Comparison of ENCODE assay signal across 31 cellular contexts in genomic region chr12:49941556-49942511, GRCh38. TPM values are rescaled to one million over a fixed set of nuclear protein-coding genes. Genes with fewer than 3 reads are reported as not detected.
A peak's percentile ranks its signal among the peaks of the same experiment; 100 is the strongest.
DNase-seq lines count a peak whose midpoint lies in the region; ATAC-seq and TF ChIP-seq lines count a peak whose summit lies in the region.
"Had no signal": no experiment of that assay in that cellular context is flagged by ENCODE, and none has a peak within 500 bp of the region (broad histone marks: within the 10 kb centered on the region; RNA-seq: fewer than 3 reads in every experiment).

No MANE protein-coding gene starts in this region.

- no peak for TF ChIP-seq CTCF in H9 (conservative IDR thresholded peaks at IDR 0.05)

- H4K20me1 ChIP-seq in H9 (ENCODE audit: control insufficient read depth, insufficient read depth, insufficient read length): no peaks in the 10 kb centered on the region

- no peaks in the 10 kb centered on the region for H3K36me3 ChIP-seq in neuronal stem cell (replicated peaks in 1 of 2; ENCODE audit: control insufficient read depth in 2 of 2, insufficient read depth in 2 of 2, low read length in 2 of 2)
- H3K36me3 ChIP-seq: HAP-1, heart right ventricle had no signal

- H3K18ac ChIP-seq in H9 (ENCODE audit: insufficient read length, low read depth, low read length) (peak overlapping the region; percentile 27), neuronal stem cell (ENCODE audit: low read length) (no peak overlapping the region)

- H2BK5ac ChIP-seq in H9 (ENCODE audit: insufficient read length, low read length) (no peak overlapping the region), neuronal stem cell (ENCODE audit: low read length) (no peak overlapping the region)

- H3K9me3 ChIP-seq in H9 (ENCODE audit: control insufficient read depth, low read depth, low read length) (no peaks in the 10 kb centered on the region), neuronal stem cell (replicated peaks in 1 of 2; ENCODE audit: control insufficient read depth in 2 of 2, insufficient read depth in 1 of 2, low read depth in 1 of 2, low read length in 2 of 2) (no peaks in the 10 kb centered on the region)
- H3K9me3 ChIP-seq: HAP-1, heart right ventricle, testis had no signal

- peaks cover 27% of the 10 kb centered on the region for H3K27me3 Mint-ChIP-seq in H9 (ENCODE audit: low read depth)

- no CpG with 5 or more reads among the region's 13 CpGs for WGBS in H9 (ENCODE audit: extremely low coverage, insufficient read length, low lambda C conversion rate)
- no CpG with 5 or more reads among the region's 13 CpGs for WGBS in neuronal stem cell (ENCODE audit: extremely low coverage in 2 of 2, insufficient read length in 2 of 2, insufficient replicate concordance in 1 of 2), 2 donors

- H3T11ph ChIP-seq in H9 (ENCODE audit: low read length): no peak overlapping the region

- H3K9me3 Mint-ChIP-seq in H9: no peaks in the 10 kb centered on the region
- H3K9me3 Mint-ChIP-seq: CD8-positive, alpha-beta T cell had no signal

- no peak overlapping the region for H2BK20ac ChIP-seq in H9 (ENCODE audit: low read depth, low read length, poor library complexity, severe bottlenecking)

- no peak overlapping the region for H3K56ac ChIP-seq in H9 (ENCODE audit: insufficient read length, low read depth, low read length)

- H3K4ac ChIP-seq in H9 (ENCODE audit: low read depth, low read length) (no peak overlapping the region), neuronal stem cell (ENCODE audit: low read length) (no peak overlapping the region)

- H3K4me3 ChIP-seq in neuronal stem cell (ENCODE audit: low read length in 2 of 2): no peak overlapping the region
- H3K4me3 ChIP-seq: HAP-1, heart right ventricle, lung, SK-N-MC, testis had no signal

- DNase-seq in DMS 273 (lab: John Stamatoyannopoulos, UW; ENCODE audit: unreplicated experiment): peak; percentile 12
- DNase-seq in DMS 273 treated with DMSO at 0.1 percent for 48 hours (lab: John Stamatoyannopoulos, UW): no peak
- DNase-seq in H9: peak; percentile 27
- peak; percentile 66 for DNase-seq in astrocyte of the hippocampus (ENCODE audit: low read depth, low spot score)
- DNase-seq in neuronal stem cell (ENCODE audit: low spot score): no peak
- DNase-seq in mucosa of gallbladder (ENCODE audit: low spot score): no peak
- DNase-seq: activated CD4-positive, alpha-beta T cell treated with anti-CD3 and anti-CD28 coated beads for 1 hour; activated CD8-positive, alpha-beta T cell treated with anti-CD3 and anti-CD28 coated beads, Interleukin-2, amount 10 ng/mL, durations not matched to agents 7 days and 5 days; activated T-cell treated with anti-CD3 and anti-CD28 coated beads for 4 hours; CD8-positive, alpha-beta T cell; effector CD4-positive, alpha-beta T cell; heart right ventricle; kidney glomerular epithelial cell; NCI-H1105; NCI-H2029; NCI-H226; stimulated activated CD4-positive, alpha-beta T cell treated with anti-CD3 and anti-CD28 coated beads, Interleukin-4, amount 100 ng/mL, for 4 hours; stimulated activated naive CD4-positive, alpha-beta T cell; testis had no signal

- peaks cover 31 to 51% of the 10 kb centered on the region in 2 experiments for H3K4me1 Mint-ChIP-seq in H9

- H3K36me3 Mint-ChIP-seq in H9 (ENCODE audit: insufficient read depth in 1 of 3, low read depth in 3 of 3): no peaks in the 10 kb centered on the region; a peak in 1 of 7 replicates
- H3K36me3 Mint-ChIP-seq: CD8-positive, alpha-beta T cell had no signal

- no peak overlapping the region for H3K9ac ChIP-seq in H9 (ENCODE audit: extremely low read depth, insufficient read length, low read length)
- no peak overlapping the region for H3K9ac ChIP-seq in neuronal stem cell (ENCODE audit: low read depth, low read length, poor library complexity)

- ATAC-seq in HG03196 (IDR thresholded peaks at IDR 0.05; ENCODE audit: unreplicated experiment) (no peak), HG02981 (IDR thresholded peaks at IDR 0.05; ENCODE audit: unreplicated experiment) (no peak)
- ATAC-seq: activated CD8-positive, alpha-beta T cell treated with anti-CD3 and anti-CD28 coated beads, Interleukin-2, amount 10 ng/mL, durations not matched to agents 7 days and 5 days; CD8-positive, alpha-beta T cell; heart right ventricle; sciatic nerve had no signal

- H2BK15ac ChIP-seq in H9 (ENCODE audit: low read depth, low read length) (no peak overlapping the region), neuronal stem cell (ENCODE audit: low read length) (no peak overlapping the region)

- H3K4me2 ChIP-seq in H9 (ENCODE audit: insufficient read depth, insufficient read length, low read length): no peak overlapping the region
- no peak overlapping the region for H3K4me2 ChIP-seq in neuronal stem cell (ENCODE audit: insufficient read depth, low read length, poor library complexity, severe bottlenecking)

- H3K27ac ChIP-seq in H9 (ENCODE audit: insufficient read length, low read depth, low read length) (no peak overlapping the region), neuronal stem cell (replicated peaks; ENCODE audit: low read length) (no peak overlapping the region)
- H3K27ac ChIP-seq: 22Rv1, epithelial cell of prostate, heart right ventricle, SK-N-MC, testis had no signal

- H2AFZ ChIP-seq in H9 (ENCODE audit: low read length) (no peak overlapping the region), neuronal stem cell (ENCODE audit: low read length) (no peak overlapping the region)

- H4K8ac ChIP-seq in H9 (replicated peaks; ENCODE audit: insufficient read length, low read depth, low read length) (no peak overlapping the region), neuronal stem cell (ENCODE audit: low read depth, low read length) (no peak overlapping the region)

- H2BK12ac ChIP-seq in H9 (ENCODE audit: insufficient read length, low read depth, low read length) (no peak overlapping the region), neuronal stem cell (ENCODE audit: low read length) (peak overlapping the region; percentile 68)

- H4K91ac ChIP-seq in H9 (ENCODE audit: insufficient read length, low read depth, low read length) (no peak overlapping the region), neuronal stem cell (ENCODE audit: low read depth, low read length, poor library complexity) (no peak overlapping the region)

- H3K79me2 ChIP-seq in H9 (ENCODE audit: insufficient read depth, low read length): no peaks in the 10 kb centered on the region

- H3K79me1 ChIP-seq in H9 (ENCODE audit: insufficient read depth, low read depth, low read length, poor library complexity, severe bottlenecking) (no peaks in the 10 kb centered on the region), neuronal stem cell (ENCODE audit: low read depth, low read length) (no peaks in the 10 kb centered on the region)

- no peak overlapping the region for H3K4me3 Mint-ChIP-seq in H9
- H3K4me3 Mint-ChIP-seq: activated CD8-positive, alpha-beta T cell treated with anti-CD3 and anti-CD28 coated beads, Interleukin-2, amount 10 ng/mL, durations not matched to agents 7 days and 5 days; CD8-positive, alpha-beta T cell had no signal

- H3K4me1 ChIP-seq in H9 (ENCODE audit: insufficient read depth, low read length) (no peaks in the 10 kb centered on the region; the same call in 1 of the 2 replicates), neuronal stem cell (ENCODE audit: control insufficient read depth in 2 of 2, insufficient read depth in 1 of 2, low read depth in 1 of 2, low read length in 2 of 2) (peaks cover 2% of the 10 kb centered on the region in 2 donors)

- H3K23ac ChIP-seq in H9 (ENCODE audit: insufficient read length, low read depth, low read length) (no peak overlapping the region), neuronal stem cell (ENCODE audit: low read depth, low read length, poor library complexity) (no peak overlapping the region)

- H2AK5ac ChIP-seq in H9 (ENCODE audit: insufficient read length, low read length): no peak overlapping the region
- H2AK5ac ChIP-seq in neuronal stem cell (ENCODE audit: low read depth, low read length): peak overlapping the region; percentile 51

- H3K14ac ChIP-seq in H9 (ENCODE audit: insufficient read depth, low read length) (no peak overlapping the region), neuronal stem cell (ENCODE audit: low read length) (no peak overlapping the region)

- H3K27me3 ChIP-seq in H9 (ENCODE audit: insufficient read depth, low read length) (no peaks in the 10 kb centered on the region), neuronal stem cell (ENCODE audit: control insufficient read depth in 3 of 3, insufficient read depth in 3 of 3, low read depth in 1 of 3, low read length in 3 of 3) (peaks cover 0 to 75% (median 3%) of the 10 kb centered on the region in 3 experiments)
- H3K27me3 ChIP-seq: heart right ventricle, testis had no signal

- H3K27ac Mint-ChIP-seq in H9: no peak overlapping the region
- H3K27ac Mint-ChIP-seq: activated CD8-positive, alpha-beta T cell treated with anti-CD3 and anti-CD28 coated beads, Interleukin-2, amount 10 ng/mL, durations not matched to agents 7 days and 5 days; CD8-positive, alpha-beta T cell; progenitor cell of endocrine pancreas had no signal

- no peak overlapping the region for H4K5ac ChIP-seq in H9 (ENCODE audit: insufficient read length, low read depth, low read length)

- peaks cover 5% of the 10 kb centered on the region for H3K23me2 ChIP-seq in H9 (ENCODE audit: insufficient read length, low read depth, low read length, poor library complexity, severe bottlenecking)

- H2BK120ac ChIP-seq in H9 (ENCODE audit: low read depth, low read length, poor library complexity, severe bottlenecking) (no peak overlapping the region), neuronal stem cell (ENCODE audit: low read depth, low read length) (no peak overlapping the region)

RNA-seq across cellular contexts. Expression of gene AQP2, which starts 8.7 kb away (rescaled TPM):
- total RNA-seq in H9 (2021): not detected in 2 replicates
- polyA plus RNA-seq in neuronal stem cell (2013, experiment 1 of 2): not detected
- not detected for polyA plus RNA-seq in neuronal stem cell (2013, experiment 2 of 2)
- not detected for total RNA-seq in mucosa of gallbladder
- total RNA-seq: activated CD8-positive, alpha-beta T cell treated with anti-CD3 and anti-CD28 coated beads, Interleukin-2, amount 10 ng/mL, durations not matched to agents 7 days and 5 days; CD8-positive, alpha-beta T cell; heart right ventricle; lung; M059J; sciatic nerve; T-helper 1 cell treated with Interleukin-12 subunit alpha and Interleukin-12 subunit beta and Interleukin-4 antibody, amounts not matched to agents 30 ng/mL and 1 ng/mL, for 36 hours had no signal
- polyA plus RNA-seq: lung, neural cell had no signal

RNA-seq across cellular contexts. Expression of gene AQP5, which starts 19.8 kb away (rescaled TPM):
- 2.5 and 2.8 TPM in 2 replicates for total RNA-seq in H9 (2021)
- 0.39 TPM for polyA plus RNA-seq in neuronal stem cell (2013, experiment 1 of 2)
- 0.58 TPM for polyA plus RNA-seq in neuronal stem cell (2013, experiment 2 of 2)
- 1.6 TPM for total RNA-seq in mucosa of gallbladder
- total RNA-seq: activated CD8-positive, alpha-beta T cell treated with anti-CD3 and anti-CD28 coated beads, Interleukin-2, amount 10 ng/mL, durations not matched to agents 7 days and 5 days; CD8-positive, alpha-beta T cell; T-helper 1 cell treated with Interleukin-12 subunit alpha and Interleukin-12 subunit beta and Interleukin-4 antibody, amounts not matched to agents 30 ng/mL and 1 ng/mL, for 36 hours had no signal
- polyA plus RNA-seq: neural cell had no signal

RNA-seq across cellular contexts. Expression of gene AQP6, which starts 30.9 kb away (rescaled TPM):
- total RNA-seq in H9 (2021) (0.09 and 0.11 TPM in 2 replicates), mucosa of gallbladder (0.32 TPM)
- polyA plus RNA-seq in neuronal stem cell (2013, experiment 1 of 2): 0.03 TPM
- 0.04 TPM for polyA plus RNA-seq in neuronal stem cell (2013, experiment 2 of 2)
- total RNA-seq: activated CD8-positive, alpha-beta T cell treated with anti-CD3 and anti-CD28 coated beads, Interleukin-2, amount 10 ng/mL, durations not matched to agents 7 days and 5 days; CD8-positive, alpha-beta T cell; heart right ventricle; M059J; T-helper 1 cell treated with Interleukin-12 subunit alpha and Interleukin-12 subunit beta and Interleukin-4 antibody, amounts not matched to agents 30 ng/mL and 1 ng/mL, for 36 hours had no signal
- polyA plus RNA-seq: neural cell had no signal

RNA-seq across cellular contexts. Expression of gene FAIM2, which starts 38.1 kb away (rescaled TPM):
- total RNA-seq in H9 (2021) (0.22 and 0.42 TPM in 2 replicates), mucosa of gallbladder (13.0 TPM)
- polyA plus RNA-seq in neuronal stem cell (2013, experiment 1 of 2): 5.6 TPM
- polyA plus RNA-seq in neuronal stem cell (2013, experiment 2 of 2): 4.9 TPM
- total RNA-seq: CD8-positive, alpha-beta T cell; progenitor cell of endocrine pancreas had no signal

Comparison
In these comparisons a context has a peak if more than half of its experiments do, and no peak if none do; other contexts are left out.
1. DNase-seq: peak in DMS 273 (single experiment), H9 (single experiment) and astrocyte of the hippocampus (single experiment); none in DMS 273 treated with DMSO at 0.1 percent for 48 hours (single experiment), neuronal stem cell (single experiment) and mucosa of gallbladder (single experiment).